Comparison of ENCODE assay signal across 8 cellular contexts in the genomic region with DNA sequence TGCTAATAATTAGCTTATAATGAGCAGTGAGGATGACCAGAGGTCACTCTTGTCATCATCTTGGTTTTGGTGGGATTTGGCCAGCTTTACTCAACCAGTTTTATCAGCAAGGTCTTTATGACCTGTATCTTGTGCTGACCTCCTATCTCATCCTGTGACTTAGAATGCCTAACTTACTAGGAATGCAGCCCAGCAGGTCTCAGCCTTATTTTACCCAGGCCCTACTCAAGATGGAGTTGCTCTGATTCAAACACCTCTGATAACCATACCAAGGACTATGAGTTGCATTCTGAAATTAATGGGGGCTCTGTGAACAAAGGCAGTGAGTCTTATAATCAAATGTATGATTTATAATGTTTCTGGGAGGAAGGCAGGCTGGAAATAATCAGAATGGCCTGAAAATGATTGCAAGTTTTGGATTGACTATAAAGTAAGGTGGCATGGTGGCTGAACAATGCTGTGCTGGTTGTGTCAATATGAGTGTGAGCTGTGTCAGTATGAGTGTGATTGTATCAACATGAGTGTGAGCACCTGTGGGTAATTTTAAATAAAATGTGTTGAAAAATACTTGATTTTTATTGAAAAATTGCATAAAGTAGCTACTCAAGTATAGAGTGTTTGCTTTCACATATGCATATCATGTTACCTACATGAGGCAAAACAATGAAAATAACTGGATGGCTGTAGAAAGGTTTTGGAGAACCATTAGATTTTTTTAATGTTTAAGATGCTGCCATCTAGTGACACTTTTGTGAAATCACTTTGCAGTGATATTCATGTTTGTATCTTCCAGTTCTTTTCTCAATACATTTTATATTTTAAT.
DNase-seq lines count a peak whose midpoint lies in the region; ATAC-seq and TF ChIP-seq lines count a peak whose summit lies in the region.

No MANE protein-coding gene starts in this region.

- H3K4me3 Mint-ChIP-seq in activated CD4-positive, alpha-beta T cell treated with anti-CD3 and anti-CD28 coated beads, Interleukin-2, amount 10 ng/mL, durations not matched to agents 24 days and 14 days, result no peak overlapping the region

- no peaks in the 10 kb centered on the region for H3K9me3 Mint-ChIP-seq in activated CD4-positive, alpha-beta T cell treated with anti-CD3 and anti-CD28 coated beads, Interleukin-2, amount 10 ng/mL, durations not matched to agents 24 days and 14 days

- H3K27me3 Mint-ChIP-seq in activated CD4-positive, alpha-beta T cell treated with anti-CD3 and anti-CD28 coated beads, Interleukin-2, amount 10 ng/mL, durations not matched to agents 24 days and 14 days, result peaks cover 12% of the 10 kb centered on the region

- peak; percentile 67 for TF ChIP-seq CTCF in left ventricle myocardium inferior (IDR thresholded peaks at IDR 0.05; ENCODE audit: borderline replicate concordance)

- H3K27me3 ChIP-seq in left ventricle myocardium inferior (ENCODE audit: low read depth) (no peaks in the 10 kb centered on the region), neuron (ENCODE audit: insufficient read depth, low read length) (no peaks in the 10 kb centered on the region)

- ATAC-seq in Right ventricle myocardium inferior (no peak), HG02973 (IDR thresholded peaks at IDR 0.05; ENCODE audit: unreplicated experiment) (peak; percentile 42), HG02763 (IDR thresholded peaks at IDR 0.05; ENCODE audit: unreplicated experiment) (no peak)

- no peak overlapping the region for H3K27ac Mint-ChIP-seq in activated CD4-positive, alpha-beta T cell treated with anti-CD3 and anti-CD28 coated beads, Interleukin-2, amount 10 ng/mL, durations not matched to agents 24 days and 14 days

- no peaks in the 10 kb centered on the region for H3K36me3 Mint-ChIP-seq in activated CD4-positive, alpha-beta T cell treated with anti-CD3 and anti-CD28 coated beads, Interleukin-2, amount 10 ng/mL, durations not matched to agents 24 days and 14 days (ENCODE audit: low read depth)

- H3K36me3 ChIP-seq in left ventricle myocardium inferior, result no peaks in the 10 kb centered on the region
- no peaks in the 10 kb centered on the region for H3K36me3 ChIP-seq in neuron (ENCODE audit: insufficient read depth, low read length)

- H3K9me3 ChIP-seq in left ventricle myocardium inferior (replicated peaks) (no peaks in the 10 kb centered on the region), neuron (ENCODE audit: low read length) (no peaks in the 10 kb centered on the region)

- H3K4me1 ChIP-seq in left ventricle myocardium inferior (no peaks in the 10 kb centered on the region), neuron (ENCODE audit: insufficient read depth, low read length) (no peaks in the 10 kb centered on the region)

- DNase-seq in left ventricle myocardium inferior (no peak), Right ventricle myocardium inferior (ENCODE audit: missing footprints) (no peak), NCI-H526 (lab: John Stamatoyannopoulos, UW) (peak; percentile 43 to 63), dedifferentiated amniotic fluid mesenchymal stem cell (ENCODE audit: extremely low spot score) (peak; percentile 55)
- no peak for DNase-seq in activated CD4-positive, alpha-beta T cell treated with anti-CD3 and anti-CD28 coated beads, Interleukin-2, amount 10 ng/mL, durations not matched to agents 24 days and 14 days

- H3K4me3 ChIP-seq in left ventricle myocardium inferior, result no peak overlapping the region
- H3K4me3 ChIP-seq in neuron (ENCODE audit: low read length), result no peak overlapping the region

- H3K4me1 Mint-ChIP-seq in activated CD4-positive, alpha-beta T cell treated with anti-CD3 and anti-CD28 coated beads, Interleukin-2, amount 10 ng/mL, durations not matched to agents 24 days and 14 days, result no peaks in the 10 kb centered on the region

- intact Hi-C loops in left ventricle myocardium inferior (cut with micrococcal nuclease), result no loop called here
- intact Hi-C loops in Right ventricle myocardium inferior (cut with DNase I), result no loop called here
- intact Hi-C loops in activated CD4-positive, alpha-beta T cell treated with anti-CD3 and anti-CD28 coated beads, Interleukin-2, amount 10 ng/mL, durations not matched to agents 24 days and 14 days (cut with micrococcal nuclease), result no loop called here

- H2AFZ ChIP-seq in neuron (ENCODE audit: low read depth, low read length), result peak overlapping the region; percentile 48

- H3K27ac ChIP-seq in left ventricle myocardium inferior (replicated peaks), result no peak overlapping the region

Comparison
In these comparisons a context has a peak if more than half of its experiments do, and no peak if none do; other contexts are left out.
1. DNase-seq: peak in NCI-H526 (2 of 2) and dedifferentiated amniotic fluid mesenchymal stem cell (single experiment); none in left ventricle myocardium inferior (single experiment), Right ventricle myocardium inferior (single experiment) and activated CD4-positive, alpha-beta T cell treated with anti-CD3 and anti-CD28 coated beads, Interleukin-2, amount 10 ng/mL, durations not matched to agents 24 days and 14 days (single experiment).